ENCODE assay signal across 1 cellular context in the genomic region with DNA sequence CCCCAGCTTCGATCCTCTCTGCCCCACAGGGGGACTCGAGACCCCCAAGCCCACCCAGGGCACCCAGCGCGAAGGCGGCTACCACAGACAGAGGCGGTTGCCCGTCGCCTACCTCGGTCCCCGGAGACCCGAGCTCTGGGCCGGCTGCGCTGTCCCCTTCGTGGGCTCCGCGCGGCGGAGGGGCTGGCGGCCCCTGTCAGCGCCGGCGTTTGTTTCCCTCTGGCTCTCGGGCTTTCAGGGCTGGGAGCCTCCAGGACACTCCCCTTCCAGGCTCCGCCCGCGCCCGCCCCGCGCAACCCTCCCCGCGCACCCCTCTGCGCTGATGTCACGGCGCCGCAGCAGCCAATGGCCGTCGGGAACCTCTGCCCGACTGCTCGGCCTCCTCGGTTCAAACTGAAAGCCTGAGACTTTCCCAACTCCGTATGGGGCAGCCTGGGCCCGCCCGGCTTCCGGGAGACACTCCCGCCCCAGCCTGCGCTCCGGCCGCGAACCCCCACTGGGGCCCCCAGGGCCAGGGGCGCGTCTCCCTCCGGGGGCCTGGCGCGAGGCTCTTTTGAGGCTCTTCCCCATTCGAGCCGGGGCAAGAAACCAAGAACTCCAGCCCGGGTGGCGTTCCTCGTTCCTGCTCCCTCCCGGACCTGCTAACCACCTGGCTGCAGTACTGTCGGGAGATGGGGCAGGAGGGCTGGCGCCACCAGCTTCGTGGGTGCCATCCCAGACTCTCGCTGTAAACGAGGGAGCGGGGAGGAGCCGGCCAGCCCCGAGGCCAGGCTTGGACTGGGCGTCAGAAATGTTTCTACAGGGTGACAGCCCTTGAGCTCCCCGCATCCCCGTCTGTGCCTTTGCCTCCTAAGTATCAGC.
TF ChIP-seq lines count a peak whose summit lies in the region.

A gene with protein sequence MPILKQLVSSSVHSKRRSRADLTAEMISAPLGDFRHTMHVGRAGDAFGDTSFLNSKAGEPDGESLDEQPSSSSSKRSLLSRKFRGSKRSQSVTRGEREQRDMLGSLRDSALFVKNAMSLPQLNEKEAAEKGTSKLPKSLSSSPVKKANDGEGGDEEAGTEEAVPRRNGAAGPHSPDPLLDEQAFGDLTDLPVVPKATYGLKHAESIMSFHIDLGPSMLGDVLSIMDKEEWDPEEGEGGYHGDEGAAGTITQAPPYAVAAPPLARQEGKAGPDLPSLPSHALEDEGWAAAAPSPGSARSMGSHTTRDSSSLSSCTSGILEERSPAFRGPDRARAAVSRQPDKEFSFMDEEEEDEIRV (minus strand): TSS at position 221 of the 861 bp plus-strand sequence. CDS start 25,501 bp downstream, outside the sequence.

TF ChIP-seq in HepG2, 621 proteins besides CTCF, POLR2A, EP300 and RAD21 (continued from another document and continues in another):
- TF ChIP-seq, protein P1, sequence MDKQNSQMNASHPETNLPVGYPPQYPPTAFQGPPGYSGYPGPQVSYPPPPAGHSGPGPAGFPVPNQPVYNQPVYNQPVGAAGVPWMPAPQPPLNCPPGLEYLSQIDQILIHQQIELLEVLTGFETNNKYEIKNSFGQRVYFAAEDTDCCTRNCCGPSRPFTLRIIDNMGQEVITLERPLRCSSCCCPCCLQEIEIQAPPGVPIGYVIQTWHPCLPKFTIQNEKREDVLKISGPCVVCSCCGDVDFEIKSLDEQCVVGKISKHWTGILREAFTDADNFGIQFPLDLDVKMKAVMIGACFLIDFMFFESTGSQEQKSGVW (CRISPR knock-in tag; IDR thresholded peaks at IDR 0.05; ENCODE audit: borderline replicate concordance): no peak
- TF ChIP-seq KDM6A (CRISPR knock-in tag; IDR thresholded peaks at IDR 0.05; ENCODE audit: low read depth) (no peak), MYNN (CRISPR knock-in tag; IDR thresholded peaks at IDR 0.05; ENCODE audit: low read depth) (no peak), RAD51 (IDR thresholded peaks at IDR 0.05; ENCODE audit: borderline replicate concordance) (no peak), SETDB1 (CRISPR knock-in tag; IDR thresholded peaks at IDR 0.05; ENCODE audit: borderline replicate concordance) (no peak), ZNF24 (IDR thresholded peaks at IDR 0.05) (no peak), TBP (CRISPR knock-in tag; IDR thresholded peaks at IDR 0.05) (no peak), HNRNPUL1 (IDR thresholded peaks at IDR 0.05; ENCODE audit: low read depth, low read length) (0 out of 2 replicates have a peak, but pooled peaks have one; percentile 40), ZNF33A (CRISPR knock-in tag; IDR thresholded peaks at IDR 0.05; ENCODE audit: borderline replicate concordance) (no peak), MTF2 (CRISPR knock-in tag; IDR thresholded peaks at IDR 0.05; ENCODE audit: borderline replicate concordance) (0 out of 2 replicates have a peak, but pooled peaks have one; percentile 23), ZFX (CRISPR knock-in tag; IDR thresholded peaks at IDR 0.05; ENCODE audit: low read depth) (peak; percentile 82), ZNF841 (CRISPR knock-in tag; IDR thresholded peaks at IDR 0.05; ENCODE audit: borderline replicate concordance) (0 out of 2 replicates have a peak, but pooled peaks have one; percentile 12), ZNF652 (CRISPR knock-in tag; IDR thresholded peaks at IDR 0.05; ENCODE audit: borderline replicate concordance, low read depth) (no peak), MYC (CRISPR knock-in tag; IDR thresholded peaks at IDR 0.05; ENCODE audit: borderline replicate concordance) (peak; percentile 51; the same call in 1 of the 2 replicates), ZNF180 (CRISPR knock-in tag; IDR thresholded peaks at IDR 0.05; ENCODE audit: borderline replicate concordance, low read depth) (no peak), ZNF367 (CRISPR knock-in tag; IDR thresholded peaks at IDR 0.05; ENCODE audit: borderline replicate concordance) (no peak; the same call in 1 of the 2 replicates), CREB1 (IDR thresholded peaks at IDR 0.05) (peak; percentile 76), CREB1 (CRISPR knock-in tag; IDR thresholded peaks at IDR 0.05) (peak; percentile 84), TMF1 (CRISPR knock-in tag; IDR thresholded peaks at IDR 0.05; ENCODE audit: low read depth) (no peak), SNAPC2 (CRISPR knock-in tag; IDR thresholded peaks at IDR 0.05) (peak; percentile 22; the same call in 1 of the 2 replicates), HHEX (CRISPR knock-in tag; IDR thresholded peaks at IDR 0.05) (no peak), ZNF839 (CRISPR knock-in tag; IDR thresholded peaks at IDR 0.05; ENCODE audit: borderline replicate concordance) (0 out of 2 replicates have a peak, but pooled peaks have one; percentile 8), HOXA7 (CRISPR knock-in tag; IDR thresholded peaks at IDR 0.05) (0 out of 2 replicates have a peak, but pooled peaks have one; percentile 8), HNRNPK (IDR thresholded peaks at IDR 0.05; ENCODE audit: low read depth, low read length, poor library complexity, severe bottlenecking) (peak; percentile 82), KDM4B (CRISPR knock-in tag; IDR thresholded peaks at IDR 0.05) (no peak), ARNT2 (CRISPR knock-in tag; IDR thresholded peaks at IDR 0.05; ENCODE audit: low read depth) (peak; percentile 88; the same call in 1 of the 2 replicates), KMT2A (CRISPR knock-in tag; IDR thresholded peaks at IDR 0.05) (peak; percentile 53; the same call in 1 of the 2 replicates), ZNF451 (CRISPR knock-in tag; IDR thresholded peaks at IDR 0.05) (0 out of 2 replicates have a peak, but pooled peaks have one; percentile 19), PAF1 (CRISPR knock-in tag; IDR thresholded peaks at IDR 0.05) (no peak), CBFB (CRISPR knock-in tag; IDR thresholded peaks at IDR 0.05) (0 out of 2 replicates have a peak, but pooled peaks have one; percentile 52), REPIN1 (CRISPR knock-in tag; IDR thresholded peaks at IDR 0.05; ENCODE audit: borderline replicate concordance, low read depth) (no peak; the same call in 1 of the 2 replicates), MAFF (IDR thresholded peaks at IDR 0.05; ENCODE audit: low read depth, low read length) (no peak), PHF5A (CRISPR knock-in tag; IDR thresholded peaks at IDR 0.05; ENCODE audit: low read depth, unreplicated experiment) (peak; percentile 82), PRMT3 (CRISPR knock-in tag; IDR thresholded peaks at IDR 0.05; ENCODE audit: borderline replicate concordance, low read depth) (no peak), NR2F1 (CRISPR knock-in tag; IDR thresholded peaks at IDR 0.05) (no peak), SMARCC2 (IDR thresholded peaks at IDR 0.05) (no peak), SATB2 (CRISPR knock-in tag; IDR thresholded peaks at IDR 0.05) (no peak; the same call in 1 of the 2 replicates), YEATS2 (CRISPR knock-in tag; IDR thresholded peaks at IDR 0.05; ENCODE audit: borderline replicate concordance) (peak; percentile 38; the same call in 1 of the 2 replicates), ZNF720 (CRISPR knock-in tag; IDR thresholded peaks at IDR 0.05) (no peak)
- TF ChIP-seq, protein P2, sequence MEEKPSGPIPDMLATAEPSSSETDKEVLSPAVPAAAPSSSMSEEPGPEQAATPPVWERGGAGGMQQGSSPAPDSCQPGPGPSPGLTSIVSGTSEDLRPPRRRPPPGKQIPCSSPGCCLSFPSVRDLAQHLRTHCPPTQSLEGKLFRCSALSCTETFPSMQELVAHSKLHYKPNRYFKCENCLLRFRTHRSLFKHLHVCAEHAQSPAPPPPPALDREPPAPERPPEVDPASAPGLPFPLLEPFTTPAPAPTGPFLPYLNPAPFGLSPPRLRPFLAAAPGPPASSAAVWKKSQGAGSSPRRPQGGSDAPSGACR (CRISPR knock-in tag; IDR thresholded peaks at IDR 0.05): no peak; the same call in none of the 2 replicates
- TF ChIP-seq, protein P3, sequence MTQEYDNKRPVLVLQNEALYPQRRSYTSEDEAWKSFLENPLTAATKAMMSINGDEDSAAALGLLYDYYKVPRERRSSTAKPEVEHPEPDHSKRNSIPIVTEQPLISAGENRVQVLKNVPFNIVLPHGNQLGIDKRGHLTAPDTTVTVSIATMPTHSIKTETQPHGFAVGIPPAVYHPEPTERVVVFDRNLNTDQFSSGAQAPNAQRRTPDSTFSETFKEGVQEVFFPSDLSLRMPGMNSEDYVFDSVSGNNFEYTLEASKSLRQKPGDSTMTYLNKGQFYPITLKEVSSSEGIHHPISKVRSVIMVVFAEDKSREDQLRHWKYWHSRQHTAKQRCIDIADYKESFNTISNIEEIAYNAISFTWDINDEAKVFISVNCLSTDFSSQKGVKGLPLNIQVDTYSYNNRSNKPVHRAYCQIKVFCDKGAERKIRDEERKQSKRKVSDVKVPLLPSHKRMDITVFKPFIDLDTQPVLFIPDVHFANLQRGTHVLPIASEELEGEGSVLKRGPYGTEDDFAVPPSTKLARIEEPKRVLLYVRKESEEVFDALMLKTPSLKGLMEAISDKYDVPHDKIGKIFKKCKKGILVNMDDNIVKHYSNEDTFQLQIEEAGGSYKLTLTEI (CRISPR knock-in tag; conservative IDR thresholded peaks at IDR 0.05): no peak
- TF ChIP-seq, protein P4, sequence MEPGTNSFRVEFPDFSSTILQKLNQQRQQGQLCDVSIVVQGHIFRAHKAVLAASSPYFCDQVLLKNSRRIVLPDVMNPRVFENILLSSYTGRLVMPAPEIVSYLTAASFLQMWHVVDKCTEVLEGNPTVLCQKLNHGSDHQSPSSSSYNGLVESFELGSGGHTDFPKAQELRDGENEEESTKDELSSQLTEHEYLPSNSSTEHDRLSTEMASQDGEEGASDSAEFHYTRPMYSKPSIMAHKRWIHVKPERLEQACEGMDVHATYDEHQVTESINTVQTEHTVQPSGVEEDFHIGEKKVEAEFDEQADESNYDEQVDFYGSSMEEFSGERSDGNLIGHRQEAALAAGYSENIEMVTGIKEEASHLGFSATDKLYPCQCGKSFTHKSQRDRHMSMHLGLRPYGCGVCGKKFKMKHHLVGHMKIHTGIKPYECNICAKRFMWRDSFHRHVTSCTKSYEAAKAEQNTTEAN (CRISPR knock-in tag; conservative IDR thresholded peaks at IDR 0.05): peak; percentile 69; the same call in 1 of the 2 replicates
- TF ChIP-seq, protein P5, sequence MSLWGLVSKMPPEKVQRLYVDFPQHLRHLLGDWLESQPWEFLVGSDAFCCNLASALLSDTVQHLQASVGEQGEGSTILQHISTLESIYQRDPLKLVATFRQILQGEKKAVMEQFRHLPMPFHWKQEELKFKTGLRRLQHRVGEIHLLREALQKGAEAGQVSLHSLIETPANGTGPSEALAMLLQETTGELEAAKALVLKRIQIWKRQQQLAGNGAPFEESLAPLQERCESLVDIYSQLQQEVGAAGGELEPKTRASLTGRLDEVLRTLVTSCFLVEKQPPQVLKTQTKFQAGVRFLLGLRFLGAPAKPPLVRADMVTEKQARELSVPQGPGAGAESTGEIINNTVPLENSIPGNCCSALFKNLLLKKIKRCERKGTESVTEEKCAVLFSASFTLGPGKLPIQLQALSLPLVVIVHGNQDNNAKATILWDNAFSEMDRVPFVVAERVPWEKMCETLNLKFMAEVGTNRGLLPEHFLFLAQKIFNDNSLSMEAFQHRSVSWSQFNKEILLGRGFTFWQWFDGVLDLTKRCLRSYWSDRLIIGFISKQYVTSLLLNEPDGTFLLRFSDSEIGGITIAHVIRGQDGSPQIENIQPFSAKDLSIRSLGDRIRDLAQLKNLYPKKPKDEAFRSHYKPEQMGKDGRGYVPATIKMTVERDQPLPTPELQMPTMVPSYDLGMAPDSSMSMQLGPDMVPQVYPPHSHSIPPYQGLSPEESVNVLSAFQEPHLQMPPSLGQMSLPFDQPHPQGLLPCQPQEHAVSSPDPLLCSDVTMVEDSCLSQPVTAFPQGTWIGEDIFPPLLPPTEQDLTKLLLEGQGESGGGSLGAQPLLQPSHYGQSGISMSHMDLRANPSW (CRISPR knock-in tag; IDR thresholded peaks at IDR 0.05; ENCODE audit: borderline replicate concordance): no peak; the same call in 1 of the 2 replicates
- TF ChIP-seq, protein P6, sequence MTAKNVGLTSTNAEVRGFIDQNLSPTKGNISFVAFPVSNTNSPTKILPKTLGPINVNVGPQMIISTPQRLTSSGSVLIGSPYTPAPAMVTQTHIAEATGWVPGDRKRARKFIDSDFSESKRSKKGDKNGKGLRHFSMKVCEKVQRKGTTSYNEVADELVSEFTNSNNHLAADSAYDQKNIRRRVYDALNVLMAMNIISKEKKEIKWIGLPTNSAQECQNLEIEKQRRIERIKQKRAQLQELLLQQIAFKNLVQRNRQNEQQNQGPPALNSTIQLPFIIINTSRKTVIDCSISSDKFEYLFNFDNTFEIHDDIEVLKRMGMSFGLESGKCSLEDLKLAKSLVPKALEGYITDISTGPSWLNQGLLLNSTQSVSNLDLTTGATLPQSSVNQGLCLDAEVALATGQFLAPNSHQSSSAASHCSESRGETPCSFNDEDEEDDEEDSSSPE (CRISPR knock-in tag; IDR thresholded peaks at IDR 0.05): peak; percentile 90
- TF ChIP-seq, protein P7, sequence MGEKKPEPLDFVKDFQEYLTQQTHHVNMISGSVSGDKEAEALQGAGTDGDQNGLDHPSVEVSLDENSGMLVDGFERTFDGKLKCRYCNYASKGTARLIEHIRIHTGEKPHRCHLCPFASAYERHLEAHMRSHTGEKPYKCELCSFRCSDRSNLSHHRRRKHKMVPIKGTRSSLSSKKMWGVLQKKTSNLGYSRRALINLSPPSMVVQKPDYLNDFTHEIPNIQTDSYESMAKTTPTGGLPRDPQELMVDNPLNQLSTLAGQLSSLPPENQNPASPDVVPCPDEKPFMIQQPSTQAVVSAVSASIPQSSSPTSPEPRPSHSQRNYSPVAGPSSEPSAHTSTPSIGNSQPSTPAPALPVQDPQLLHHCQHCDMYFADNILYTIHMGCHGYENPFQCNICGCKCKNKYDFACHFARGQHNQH (CRISPR knock-in tag; IDR thresholded peaks at IDR 0.05): peak; percentile 66
- TF ChIP-seq, protein P8, sequence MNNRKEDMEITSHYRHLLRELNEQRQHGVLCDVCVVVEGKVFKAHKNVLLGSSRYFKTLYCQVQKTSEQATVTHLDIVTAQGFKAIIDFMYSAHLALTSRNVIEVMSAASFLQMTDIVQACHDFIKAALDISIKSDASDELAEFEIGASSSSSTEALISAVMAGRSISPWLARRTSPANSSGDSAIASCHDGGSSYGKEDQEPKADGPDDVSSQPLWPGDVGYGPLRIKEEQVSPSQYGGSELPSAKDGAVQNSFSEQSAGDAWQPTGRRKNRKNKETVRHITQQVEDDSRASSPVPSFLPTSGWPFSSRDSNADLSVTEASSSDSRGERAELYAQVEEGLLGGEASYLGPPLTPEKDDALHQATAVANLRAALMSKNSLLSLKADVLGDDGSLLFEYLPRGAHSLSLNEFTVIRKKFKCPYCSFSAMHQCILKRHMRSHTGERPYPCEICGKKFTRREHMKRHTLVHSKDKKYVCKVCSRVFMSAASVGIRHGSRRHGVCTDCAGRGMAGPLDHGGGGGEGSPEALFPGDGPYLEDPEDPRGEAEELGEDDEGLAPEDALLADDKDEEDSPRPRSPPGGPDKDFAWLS (CRISPR knock-in tag; IDR thresholded peaks at IDR 0.05; ENCODE audit: borderline replicate concordance): no peak
- TF ChIP-seq, protein P9, sequence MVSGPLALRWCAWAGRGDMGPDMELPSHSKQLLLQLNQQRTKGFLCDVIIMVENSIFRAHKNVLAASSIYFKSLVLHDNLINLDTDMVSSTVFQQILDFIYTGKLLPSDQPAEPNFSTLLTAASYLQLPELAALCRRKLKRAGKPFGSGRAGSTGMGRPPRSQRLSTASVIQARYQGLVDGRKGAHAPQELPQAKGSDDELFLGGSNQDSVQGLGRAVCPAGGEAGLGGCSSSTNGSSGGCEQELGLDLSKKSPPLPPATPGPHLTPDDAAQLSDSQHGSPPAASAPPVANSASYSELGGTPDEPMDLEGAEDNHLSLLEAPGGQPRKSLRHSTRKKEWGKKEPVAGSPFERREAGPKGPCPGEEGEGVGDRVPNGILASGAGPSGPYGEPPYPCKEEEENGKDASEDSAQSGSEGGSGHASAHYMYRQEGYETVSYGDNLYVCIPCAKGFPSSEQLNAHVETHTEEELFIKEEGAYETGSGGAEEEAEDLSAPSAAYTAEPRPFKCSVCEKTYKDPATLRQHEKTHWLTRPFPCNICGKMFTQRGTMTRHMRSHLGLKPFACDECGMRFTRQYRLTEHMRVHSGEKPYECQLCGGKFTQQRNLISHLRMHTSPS (CRISPR knock-in tag; IDR thresholded peaks at IDR 0.05; ENCODE audit: low read depth): 0 out of 2 replicates have a peak, but pooled peaks have one; percentile 53
